In the genomic region with DNA sequence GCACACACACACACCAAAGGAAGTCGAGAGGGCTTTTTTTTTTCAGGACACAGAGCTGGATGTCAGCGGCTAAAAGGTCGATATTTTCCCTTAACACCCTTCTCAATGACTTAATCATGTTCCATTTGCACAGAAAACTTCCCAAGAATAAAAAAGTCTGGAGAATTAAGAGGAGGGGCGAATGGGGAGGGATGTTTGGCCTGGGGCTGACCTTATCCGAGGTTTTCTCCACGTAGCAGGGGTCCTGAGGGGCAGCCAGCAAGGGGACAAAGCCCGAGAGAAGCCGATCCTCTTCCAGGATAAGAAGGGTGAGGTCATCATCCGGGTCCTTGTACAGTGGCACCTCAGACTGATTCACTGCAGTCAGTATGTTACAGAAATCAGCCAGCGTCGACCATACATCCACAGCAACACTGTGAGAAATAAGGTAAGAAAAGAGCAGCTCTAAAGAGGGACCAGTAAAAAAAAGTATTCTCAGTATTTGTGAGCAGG, we compare ENCODE assay signal across 10 cellular contexts.
A peak's percentile ranks its signal among the peaks of the same experiment; 100 is the strongest.
DNase-seq lines count a peak whose midpoint lies in the region; ATAC-seq and TF ChIP-seq lines count a peak whose summit lies in the region.
"Had no signal": no experiment of that assay in that cellular context is flagged by ENCODE, and none has a peak within 500 bp of the region (broad histone marks: within the 10 kb centered on the region; RNA-seq: fewer than 3 reads in every experiment).

No MANE protein-coding gene starts in this region.

- peak overlapping the region; percentile 66 for H3K4me3 ChIP-seq in adipocyte (ENCODE audit: low read length)
- H3K4me3 ChIP-seq in left ventricle myocardium inferior = peak overlapping the region; percentile 42
- peak overlapping the region; percentile 19 for H3K4me3 ChIP-seq in retinal pigment epithelial cell (ENCODE audit: low read length)
- no peak overlapping the region for H3K4me3 ChIP-seq in H7 (ENCODE audit: insufficient read depth, low read depth, low read length)

- H3K27ac Mint-ChIP-seq in activated naive CD4-positive, alpha-beta T cell treated with anti-CD3 and anti-CD28 coated beads, Interleukin-2, amount 50 U/mL, for 72 hours = no peak overlapping the region

- DNase-seq in GM03348 (ENCODE audit: low spot score) (peak; percentile 47), adipocyte (ENCODE audit: low read depth) (peak; percentile 77), left ventricle myocardium inferior (peak; percentile 49), retinal pigment epithelial cell (ENCODE audit: low read depth) (no peak), activated T-cell treated with anti-CD3 and anti-CD28 coated beads for 4 hours (no peak), DMS79 treated with DMSO at 0.1 percent for 48 hours (lab: John Stamatoyannopoulos, UW) (no peak), H7 (no peak)
- no peak for DNase-seq in activated naive CD4-positive, alpha-beta T cell treated with anti-CD3 and anti-CD28 coated beads, Interleukin-2, amount 50 U/mL, for 72 hours (ENCODE audit: low spot score in 2 of 2)

- peak overlapping the region; percentile 90 for H3K27ac ChIP-seq in left ventricle myocardium inferior (replicated peaks)
- H3K27ac ChIP-seq: neutrophil had no signal

- intact Hi-C loops in left ventricle myocardium inferior (cut with micrococcal nuclease) = loop anchor here (10.0 kb wide), 2 partner anchors 62 to 78 kb away; no protein-coding TSS in a partner anchor

- no peaks in the 10 kb centered on the region for H3K9me3 Mint-ChIP-seq in activated naive CD4-positive, alpha-beta T cell treated with anti-CD3 and anti-CD28 coated beads, Interleukin-2, amount 50 U/mL, for 72 hours
- H3K9me3 Mint-ChIP-seq: T-helper 2 cell treated with Interferon-gamma antibody and Interleukin-4, amounts not matched to agents 5 μg/mL and 100 μg/mL, for 36 hours had no signal

- TF ChIP-seq CTCF in left ventricle myocardium inferior (IDR thresholded peaks at IDR 0.05; ENCODE audit: borderline replicate concordance) = no peak
- no peak for TF ChIP-seq CTCF in retinal pigment epithelial cell (conservative IDR thresholded peaks at IDR 0.05; ENCODE audit: low read depth, low read length)

- H3K36me3 ChIP-seq in adipocyte (ENCODE audit: control insufficient read depth, insufficient read depth, low read length, severe bottlenecking) = peaks cover 18% of the 10 kb centered on the region
- H3K36me3 ChIP-seq in left ventricle myocardium inferior = peaks cover 18% of the 10 kb centered on the region
- H3K36me3 ChIP-seq in H7 (replicated peaks; ENCODE audit: control insufficient read depth, insufficient read depth, low read length) = peaks cover 2% of the 10 kb centered on the region

- peaks cover 0 to 6% of the 10 kb centered on the region in 2 donors for H3K36me3 Mint-ChIP-seq in activated naive CD4-positive, alpha-beta T cell treated with anti-CD3 and anti-CD28 coated beads, Interleukin-2, amount 50 U/mL, for 72 hours

- H3K9me3 ChIP-seq in adipocyte (ENCODE audit: control insufficient read depth, low read length) = no peaks in the 10 kb centered on the region
- H3K9me3 ChIP-seq in left ventricle myocardium inferior (replicated peaks) = no peaks in the 10 kb centered on the region
- H3K9me3 ChIP-seq: neutrophil had no signal

- H3K4me1 ChIP-seq in adipocyte (ENCODE audit: control insufficient read depth, insufficient read depth, low read length) (peaks cover 61% of the 10 kb centered on the region), left ventricle myocardium inferior (peaks cover 82% of the 10 kb centered on the region)

- H3K27me3 ChIP-seq in adipocyte (replicated peaks; ENCODE audit: control insufficient read depth, insufficient read depth, low read length) = no peaks in the 10 kb centered on the region
- H3K27me3 ChIP-seq in left ventricle myocardium inferior (ENCODE audit: low read depth) = no peaks in the 10 kb centered on the region
- no peaks in the 10 kb centered on the region for H3K27me3 ChIP-seq in H7 (ENCODE audit: control insufficient read depth, insufficient read depth, low read length)
- H3K27me3 ChIP-seq: neutrophil had no signal

- H3K9ac ChIP-seq in adipocyte (ENCODE audit: low read length) = peak overlapping the region; percentile 85

- ATAC-seq in activated naive CD4-positive, alpha-beta T cell treated with anti-CD3 and anti-CD28 coated beads, Interleukin-2, amount 50 U/mL, for 72 hours = no peak

Comparison
In these comparisons a context has a peak if more than half of its experiments do, and no peak if none do; other contexts are left out.
1. DNase-seq: peak in GM03348 (single experiment), adipocyte (single experiment) and left ventricle myocardium inferior (single experiment); none in retinal pigment epithelial cell (single experiment), activated T-cell treated with anti-CD3 and anti-CD28 coated beads for 4 hours (single experiment), activated naive CD4-positive, alpha-beta T cell treated with anti-CD3 and anti-CD28 coated beads, Interleukin-2, amount 50 U/mL, for 72 hours (0 of 2), DMS79 treated with DMSO at 0.1 percent for 48 hours (single experiment) and H7 (single experiment).